ENCODE assay signal across 1 cellular context in genomic region chr1:222712253-222713090, GRCh38.
TF ChIP-seq lines count a peak whose summit lies in the region.

TSS of gene AIDA (minus strand) at chr1:222712491. CDS start at chr1:222712317, 174 bp downstream.
TSS of gene BROX (plus strand) at chr1:222712564. CDS start at chr1:222715700, 3,136 bp downstream.

TF ChIP-seq in K562, 482 proteins besides CTCF, POLR2A, EP300 and RAD21 (continued from another document and continues in another):
- TF ChIP-seq FOXP4 (CRISPR knock-in tag; IDR thresholded peaks at IDR 0.05; ENCODE audit: borderline replicate concordance) (no peak; the same call in 1 of the 2 replicates), ZBTB43 (CRISPR knock-in tag; IDR thresholded peaks at IDR 0.05) (no peak), ZNF263 (CRISPR knock-in tag; IDR thresholded peaks at IDR 0.05; ENCODE audit: borderline replicate concordance) (no peak; the same call in 1 of the 2 replicates), ZBTB1 (CRISPR knock-in tag; IDR thresholded peaks at IDR 0.05; ENCODE audit: borderline replicate concordance, low read depth) (peak; percentile 93), NFE2 (IDR thresholded peaks at IDR 0.05; ENCODE audit: low read depth) (0 out of 2 replicates have a peak, but pooled peaks have one; percentile 5), ZBTB8A (IDR thresholded peaks at IDR 0.05; ENCODE audit: partially characterized antibody) (no peak), MCM2 (IDR thresholded peaks at IDR 0.05; ENCODE audit: low read depth) (no peak), ZNF766 (CRISPR knock-in tag; conservative IDR thresholded peaks at IDR 0.05) (peak; percentile 96), MEF2D (tag; conservative IDR thresholded peaks at IDR 0.05; ENCODE audit: low read depth) (peak; percentile 61; the same call in 1 of the 2 replicates), CUX1 (CRISPR knock-in tag; IDR thresholded peaks at IDR 0.05) (no peak), NCOR1 (IDR thresholded peaks at IDR 0.05) (no peak), EGR1 (conservative IDR thresholded peaks at IDR 0.05) (peak; percentile 49; the same call in 1 of the 2 replicates), MYBL2 (IDR thresholded peaks at IDR 0.05; ENCODE audit: low read depth) (peak; percentile 66; the same call in 1 of the 2 replicates), MYBL2 (CRISPR knock-in tag; IDR thresholded peaks at IDR 0.05; ENCODE audit: borderline replicate concordance) (no peak), SMARCA4 (IDR thresholded peaks at IDR 0.05) (no peak), ZNF740 (CRISPR knock-in tag; IDR thresholded peaks at IDR 0.05) (0 out of 2 replicates have a peak, but pooled peaks have one; percentile 43), ZNF740 (tag; IDR thresholded peaks at IDR 0.05) (no peak), RFX5 (IDR thresholded peaks at IDR 0.05; ENCODE audit: low read depth, low read length) (no peak), POLR3A (IDR thresholded peaks at IDR 0.05; ENCODE audit: borderline replicate concordance, extremely low read depth, insufficient read depth, insufficient read length) (no peak), GATA2 (CRISPR knock-in tag; IDR thresholded peaks at IDR 0.05) (no peak), HNRNPLL (IDR thresholded peaks at IDR 0.05; ENCODE audit: low read depth, low read length, poor library complexity, severe bottlenecking) (no peak), NUFIP1 (IDR thresholded peaks at IDR 0.05; ENCODE audit: partially characterized antibody) (peak; percentile 75), IRF2 (CRISPR knock-in tag; IDR thresholded peaks at IDR 0.05) (no peak), ZNF511 (CRISPR knock-in tag; IDR thresholded peaks at IDR 0.05) (peak; percentile 7; the same call in 1 of the 2 replicates), ZNF133 (CRISPR knock-in tag; IDR thresholded peaks at IDR 0.05) (no peak), TCF15 (CRISPR knock-in tag; IDR thresholded peaks at IDR 0.05) (peak; percentile 88), KLF13 (tag; IDR thresholded peaks at IDR 0.05; ENCODE audit: borderline replicate concordance, low read depth) (peak; percentile 84), RCOR1 (IDR thresholded peaks at IDR 0.05; ENCODE audit: borderline replicate concordance in 1 of 2, low read depth in 2 of 2, low read length in 2 of 2) (no peak), POLR2H (tag; IDR thresholded peaks at IDR 0.05; ENCODE audit: low read depth) (peak; percentile 68; the same call in 1 of the 2 replicates), ZC3H11A (IDR thresholded peaks at IDR 0.05; ENCODE audit: low read depth, low read length) (no peak), CHCHD3 (CRISPR knock-in tag; IDR thresholded peaks at IDR 0.05) (0 out of 2 replicates have a peak, but pooled peaks have one; percentile 48), BCL6 (CRISPR knock-in tag; IDR thresholded peaks at IDR 0.05) (peak; percentile 62; the same call in 1 of the 2 replicates), ZNF696 (CRISPR knock-in tag; conservative IDR thresholded peaks at IDR 0.05) (no peak), ATF7 (IDR thresholded peaks at IDR 0.05) (peak; percentile 56; the same call in 1 of the 2 replicates), REST (CRISPR knock-in tag; IDR thresholded peaks at IDR 0.05; ENCODE audit: low read depth) (peak; percentile 77; the same call in 1 of the 2 replicates), PRPF4 (IDR thresholded peaks at IDR 0.05; ENCODE audit: insufficient read depth, low read depth, low read length, poor library complexity, severe bottlenecking) (no peak), MYNN (IDR thresholded peaks at IDR 0.05) (no peak), MYNN (CRISPR knock-in tag; IDR thresholded peaks at IDR 0.05) (no peak), FOXM1 (IDR thresholded peaks at IDR 0.05; ENCODE audit: low read depth) (no peak), FOXM1 (CRISPR knock-in tag; IDR thresholded peaks at IDR 0.05; ENCODE audit: low read depth) (no peak), RBBP5 (IDR thresholded peaks at IDR 0.05; ENCODE audit: borderline replicate concordance, insufficient read depth, low read length, poor library complexity, severe bottlenecking) (peak; percentile 5), MLX (CRISPR knock-in tag; conservative IDR thresholded peaks at IDR 0.05) (no peak), ZNF584 (CRISPR knock-in tag; IDR thresholded peaks at IDR 0.05; ENCODE audit: low read depth) (peak; percentile 88), FOXA3 (CRISPR knock-in tag; conservative IDR thresholded peaks at IDR 0.05 in 1 of 2, IDR thresholded peaks at IDR 0.05 in 1 of 2) (peak in 1 of 2 experiments; percentile 30; a peak in 1 of 4 replicates), MED1 (CRISPR knock-in tag; IDR thresholded peaks at IDR 0.05; ENCODE audit: borderline replicate concordance) (no peak), NR2C1 (IDR thresholded peaks at IDR 0.05) (peak; percentile 94), NR2C1 (tag; IDR thresholded peaks at IDR 0.05) (peak; percentile 92), SREBF1 (IDR thresholded peaks at IDR 0.05; ENCODE audit: borderline replicate concordance, low read depth, low read length) (0 out of 2 replicates have a peak, but pooled peaks have one; percentile 39), ELK3 (CRISPR knock-in tag; IDR thresholded peaks at IDR 0.05) (0 out of 2 replicates have a peak, but pooled peaks have one; percentile 43), ETS1 (conservative IDR thresholded peaks at IDR 0.05; ENCODE audit: control insufficient read depth, low read depth, low read length) (peak; percentile 75; the same call in 1 of the 2 replicates)
